ENCODE assay signal across 1 cellular context in genomic region chr20:32527447-32528055, GRCh38.
TF ChIP-seq lines count a peak whose summit lies in the region.

No MANE protein-coding gene starts in this region.

TF ChIP-seq in GM12878, 131 proteins besides CTCF, POLR2A, EP300 and RAD21 (continued from another document):
- no peak for TF ChIP-seq ELK1 (IDR thresholded peaks at IDR 0.05; ENCODE audit: low read depth, low read length)
